1 cellular context compared by ENCODE assay signal in genomic region chr1:207414606-207415108, GRCh38.
TF ChIP-seq lines count a peak whose summit lies in the region.

No MANE protein-coding gene starts in this region.

TF ChIP-seq in GM23338, 12 proteins besides CTCF, POLR2A, EP300 and RAD21 (continued from another document):
- TF ChIP-seq, protein P1, sequence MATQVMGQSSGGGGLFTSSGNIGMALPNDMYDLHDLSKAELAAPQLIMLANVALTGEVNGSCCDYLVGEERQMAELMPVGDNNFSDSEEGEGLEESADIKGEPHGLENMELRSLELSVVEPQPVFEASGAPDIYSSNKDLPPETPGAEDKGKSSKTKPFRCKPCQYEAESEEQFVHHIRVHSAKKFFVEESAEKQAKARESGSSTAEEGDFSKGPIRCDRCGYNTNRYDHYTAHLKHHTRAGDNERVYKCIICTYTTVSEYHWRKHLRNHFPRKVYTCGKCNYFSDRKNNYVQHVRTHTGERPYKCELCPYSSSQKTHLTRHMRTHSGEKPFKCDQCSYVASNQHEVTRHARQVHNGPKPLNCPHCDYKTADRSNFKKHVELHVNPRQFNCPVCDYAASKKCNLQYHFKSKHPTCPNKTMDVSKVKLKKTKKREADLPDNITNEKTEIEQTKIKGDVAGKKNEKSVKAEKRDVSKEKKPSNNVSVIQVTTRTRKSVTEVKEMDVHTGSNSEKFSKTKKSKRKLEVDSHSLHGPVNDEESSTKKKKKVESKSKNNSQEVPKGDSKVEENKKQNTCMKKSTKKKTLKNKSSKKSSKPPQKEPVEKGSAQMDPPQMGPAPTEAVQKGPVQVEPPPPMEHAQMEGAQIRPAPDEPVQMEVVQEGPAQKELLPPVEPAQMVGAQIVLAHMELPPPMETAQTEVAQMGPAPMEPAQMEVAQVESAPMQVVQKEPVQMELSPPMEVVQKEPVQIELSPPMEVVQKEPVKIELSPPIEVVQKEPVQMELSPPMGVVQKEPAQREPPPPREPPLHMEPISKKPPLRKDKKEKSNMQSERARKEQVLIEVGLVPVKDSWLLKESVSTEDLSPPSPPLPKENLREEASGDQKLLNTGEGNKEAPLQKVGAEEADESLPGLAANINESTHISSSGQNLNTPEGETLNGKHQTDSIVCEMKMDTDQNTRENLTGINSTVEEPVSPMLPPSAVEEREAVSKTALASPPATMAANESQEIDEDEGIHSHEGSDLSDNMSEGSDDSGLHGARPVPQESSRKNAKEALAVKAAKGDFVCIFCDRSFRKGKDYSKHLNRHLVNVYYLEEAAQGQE (IDR thresholded peaks at IDR 0.05; ENCODE audit: unreplicated experiment): no peak
- TF ChIP-seq ZNF114 (CRISPR knock-in tag; IDR thresholded peaks at IDR 0.05) (no peak), NANOG (IDR thresholded peaks at IDR 0.05; ENCODE audit: borderline replicate concordance) (no peak), POLR2AphosphoS5 (IDR thresholded peaks at IDR 0.05; ENCODE audit: low read depth) (no peak), EZH2phosphoT487 (IDR thresholded peaks at IDR 0.05; ENCODE audit: unreplicated experiment) (no peak), EZH2 (IDR thresholded peaks at IDR 0.05; ENCODE audit: low read depth, unreplicated experiment) (no peak), CREB1 (CRISPR knock-in tag; IDR thresholded peaks at IDR 0.05; ENCODE audit: low read depth) (no peak)
